In genomic region chr19:49873149-49873521, GRCh38 we compare ENCODE assay signal across 30 cellular contexts. TPM values are rescaled to one million over a fixed set of nuclear protein-coding genes. Genes with fewer than 3 reads are reported as not detected.
"Had no signal": no experiment of that assay in that cellular context is flagged by ENCODE, and none has a peak within 500 bp of the region (broad histone marks: within the 10 kb centered on the region; RNA-seq: fewer than 3 reads in every experiment).

No MANE protein-coding gene starts in this region.

- H3K9me3 Mint-ChIP-seq: activated CD4-positive, alpha-beta memory T cell treated with anti-CD3 and anti-CD28 coated beads, Interleukin-2, amount 10 ng/mL, durations not matched to agents 7 days and 5 days; activated CD4-positive, alpha-beta T cell treated with anti-CD3 and anti-CD28 coated beads, Interleukin-2, amount 10 ng/mL, durations not matched to agents 7 days and 5 days; activated naive CD4-positive, alpha-beta T cell treated with anti-CD3 and anti-CD28 coated beads, Interleukin-2, amount 50 U/mL, for 24 hours; activated T-helper 2 cell treated with anti-CD3 and anti-CD28 coated beads, Interferon-gamma antibody, Interleukin-2, Interleukin-4, amounts not matched to agents 10 μg/mL and 5 μg/mL and 100 μg/mL, durations not matched to agents 14 hours and 24 hours and 36 hours; natural killer cell treated with Interleukin-12 subunit alpha and Interleukin-12 subunit beta and Interleukin-15 and Interleukin-18, amount 100 ng/mL, for 72 hours had no signal

- H3K4me3 Mint-ChIP-seq: activated CD4-positive, alpha-beta memory T cell treated with anti-CD3 and anti-CD28 coated beads, Interleukin-2, amount 10 ng/mL, durations not matched to agents 7 days and 5 days; activated CD4-positive, alpha-beta T cell treated with anti-CD3 and anti-CD28 coated beads, Interleukin-2, amount 10 ng/mL, durations not matched to agents 7 days and 5 days; activated naive CD4-positive, alpha-beta T cell treated with anti-CD3 and anti-CD28 coated beads, Interleukin-2, amount 50 U/mL, for 24 hours; endodermal cell; natural killer cell treated with Interleukin-12 subunit alpha and Interleukin-12 subunit beta and Interleukin-15 and Interleukin-18, amount 100 ng/mL, for 72 hours; WTC11 had no signal

- H3K9me3 ChIP-seq: adrenal gland, ascending aorta, esophagus muscularis mucosa, heart right ventricle, mucosa of descending colon, pancreas, prostate gland, suprapubic skin, tibial nerve had no signal

- H3K27ac Mint-ChIP-seq: activated CD4-positive, alpha-beta memory T cell treated with anti-CD3 and anti-CD28 coated beads, Interleukin-2, amount 10 ng/mL, durations not matched to agents 7 days and 5 days; activated CD4-positive, alpha-beta T cell treated with anti-CD3 and anti-CD28 coated beads, Interleukin-2, amount 10 ng/mL, durations not matched to agents 7 days and 5 days; activated naive CD4-positive, alpha-beta T cell treated with anti-CD3 and anti-CD28 coated beads, Interleukin-2, amount 50 U/mL, for 24 hours; activated T-helper 2 cell treated with anti-CD3 and anti-CD28 coated beads, Interferon-gamma antibody, Interleukin-2, Interleukin-4, amounts not matched to agents 10 μg/mL and 5 μg/mL and 100 μg/mL, durations not matched to agents 14 hours and 24 hours and 36 hours; endodermal cell had no signal

- DNase-seq: activated CD4-positive, alpha-beta memory T cell treated with anti-CD3 and anti-CD28 coated beads, Interleukin-2, amount 10 ng/mL, durations not matched to agents 7 days and 5 days; activated CD4-positive, alpha-beta T cell treated with anti-CD3 and anti-CD28 coated beads for 1 hour; activated CD4-positive, alpha-beta T cell treated with anti-CD3 and anti-CD28 coated beads, Interleukin-2, amount 10 ng/mL, durations not matched to agents 7 days and 5 days; activated CD8-positive, alpha-beta memory T cell treated with anti-CD3 and anti-CD28 coated beads, Interleukin-2, amount 50 U/mL, for 48 hours; activated T-cell treated with anti-CD3 and anti-CD28 coated beads, Interleukin-2, amount 50 U/mL, for 48 hours; endodermal cell; foreskin keratinocyte; heart right ventricle; mucosa of descending colon; retina; stimulated activated CD4-positive, alpha-beta T cell treated with anti-CD3 and anti-CD28 coated beads, Interleukin-1b, Interleukin-23, amount 100 ng/mL, for 48 hours; stimulated activated naive CD4-positive, alpha-beta T cell; SW 1271; T-helper 2 cell had no signal

- H3K4me1 ChIP-seq: foreskin keratinocyte had no signal

- H3K27me3 Mint-ChIP-seq: activated CD4-positive, alpha-beta memory T cell treated with anti-CD3 and anti-CD28 coated beads, Interleukin-2, amount 10 ng/mL, durations not matched to agents 7 days and 5 days; activated CD4-positive, alpha-beta T cell treated with anti-CD3 and anti-CD28 coated beads, Interleukin-2, amount 10 ng/mL, durations not matched to agents 7 days and 5 days; activated naive CD4-positive, alpha-beta T cell treated with anti-CD3 and anti-CD28 coated beads, Interleukin-2, amount 50 U/mL, for 24 hours; natural killer cell treated with Interleukin-12 subunit alpha and Interleukin-12 subunit beta and Interleukin-15 and Interleukin-18, amount 100 ng/mL, for 72 hours had no signal

- H3K27me3 ChIP-seq: adrenal gland, ascending aorta, cardiac muscle cell, esophagus muscularis mucosa, foreskin keratinocyte, heart right ventricle, pancreas, suprapubic skin, tibial nerve had no signal

- H3K4me3 ChIP-seq: adrenal gland, ascending aorta, cardiac muscle cell, coronary artery, esophagus muscularis mucosa, heart right ventricle, lung, mucosa of descending colon, pancreas, prostate gland, smooth muscle cell, suprapubic skin, tibial nerve had no signal

- ATAC-seq: foreskin keratinocyte; heart right ventricle; left lobe of liver; mucosa of descending colon; natural killer cell treated with Interleukin-12 subunit alpha and Interleukin-12 subunit beta and Interleukin-15 and Interleukin-18, amount 100 ng/mL, for 72 hours; pancreas; WTC11 had no signal

- H3K36me3 Mint-ChIP-seq: activated naive CD4-positive, alpha-beta T cell treated with anti-CD3 and anti-CD28 coated beads, Interleukin-2, amount 50 U/mL, for 24 hours; natural killer cell treated with Interleukin-12 subunit alpha and Interleukin-12 subunit beta and Interleukin-15 and Interleukin-18, amount 100 ng/mL, for 72 hours; WTC11 had no signal

- H3K27ac ChIP-seq: adrenal gland, ascending aorta, cardiac muscle cell, coronary artery, foreskin keratinocyte, heart right ventricle, pancreas, prostate gland, suprapubic skin had no signal

- H3K36me3 ChIP-seq: cardiac muscle cell, pancreas, prostate gland had no signal

RNA-seq across cellular contexts. Expression of gene IL4I1, which starts 23.6 kb away (rescaled TPM):
- total RNA-seq: cardiac muscle cell, smooth muscle cell had no signal
- polyA plus RNA-seq: cardiac muscle cell had no signal
